ENCODE assay signal across 8 cellular contexts in the genomic region with DNA sequence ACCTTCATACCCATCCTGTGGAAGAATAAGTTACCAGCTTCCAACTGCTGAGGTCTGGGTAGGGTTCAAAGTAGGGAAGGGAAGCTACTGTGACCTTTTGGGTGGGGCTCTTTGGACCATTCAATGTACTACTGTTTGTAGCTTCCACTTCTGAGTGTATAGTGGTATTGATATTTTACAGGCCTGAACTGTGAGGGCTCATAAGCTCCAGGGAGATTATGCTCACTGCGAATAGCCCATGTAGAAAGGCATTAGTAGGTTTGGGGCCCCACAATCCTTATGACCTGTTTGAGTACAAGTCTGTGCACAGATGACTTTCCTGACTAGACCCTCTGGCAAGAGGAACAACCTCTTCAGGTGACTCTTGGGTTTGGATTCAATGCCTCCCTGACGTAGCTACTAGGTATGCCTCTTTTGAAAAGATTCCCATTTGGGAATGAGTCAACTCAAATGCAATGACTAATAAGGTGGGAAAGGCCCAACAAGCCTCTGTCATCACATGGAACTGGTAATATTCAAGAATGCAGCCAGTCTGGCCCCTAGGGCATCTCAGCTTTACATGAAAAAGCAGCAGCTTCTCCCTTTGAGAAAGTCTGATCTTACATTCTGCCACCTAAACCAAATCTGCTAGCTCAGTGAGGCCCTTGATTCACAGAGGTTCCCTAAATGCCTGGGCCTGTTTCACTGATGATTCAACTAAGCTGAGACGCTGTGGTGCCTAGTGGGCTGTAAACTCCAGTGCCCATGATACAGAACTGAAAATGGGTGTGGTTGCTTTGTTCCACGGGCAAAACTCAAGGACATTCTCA.
A peak's percentile ranks its signal among the peaks of the same experiment; 100 is the strongest.
DNase-seq lines count a peak whose midpoint lies in the region; ATAC-seq and TF ChIP-seq lines count a peak whose summit lies in the region.

No MANE protein-coding gene starts in this region.

- no peaks in the 10 kb centered on the region for H3K36me3 ChIP-seq in thoracic aorta

- H3K9me3 ChIP-seq in thoracic aorta = no peaks in the 10 kb centered on the region

- DNase-seq in stimulated activated CD4-positive, alpha-beta T cell treated with anti-CD3 and anti-CD28 coated beads, Interleukin-1b, Interleukin-23, amount 100 ng/mL, for 48 hours = peak; percentile 55
- DNase-seq in stimulated activated CD4-positive, alpha-beta T cell treated with anti-CD3 and anti-CD28 coated beads, Interleukin-4, amount 100 ng/mL, for 4 hours = no peak
- DNase-seq in SW480 (ENCODE audit: low spot score) = peak; percentile 3
- peak; percentile 25 for DNase-seq in germinal center (ENCODE audit: low spot score)
- no peak for DNase-seq in thoracic aorta (ENCODE audit: low spot score)
- DNase-seq in OCI-M1 (lab: John Stamatoyannopoulos, UW) = no peak
- DNase-seq in NCI-H526 treated with DMSO at 0.1 percent for 48 hours (lab: John Stamatoyannopoulos, UW) = no peak

- no peaks in the 10 kb centered on the region for H3K27me3 ChIP-seq in thoracic aorta (replicated peaks; ENCODE audit: insufficient read depth)

- H3K27ac ChIP-seq in thoracic aorta = peak overlapping the region in 1 of 2 donors; percentile 24

- H3K4me1 ChIP-seq in thoracic aorta (ENCODE audit: control insufficient read depth in 1 of 2, low read depth in 2 of 2) = peaks cover 16 to 21% of the 10 kb centered on the region in 2 donors

- ATAC-seq in HG02981 (IDR thresholded peaks at IDR 0.05; ENCODE audit: unreplicated experiment) (peak; percentile 55), thoracic aorta (ENCODE audit: insufficient number of reproducible peaks, low FRiP score, low read depth) (peak; percentile 61)

- no peak for TF ChIP-seq CTCF in thoracic aorta (IDR thresholded peaks at IDR 0.05)

- H3K4me3 ChIP-seq in thoracic aorta = no peak overlapping the region

Comparison
In these comparisons a context has a peak if more than half of its experiments do, and no peak if none do; other contexts are left out.
1. DNase-seq: peak in stimulated activated CD4-positive, alpha-beta T cell treated with anti-CD3 and anti-CD28 coated beads, Interleukin-1b, Interleukin-23, amount 100 ng/mL, for 48 hours (single experiment), SW480 (single experiment) and germinal center (single experiment); none in stimulated activated CD4-positive, alpha-beta T cell treated with anti-CD3 and anti-CD28 coated beads, Interleukin-4, amount 100 ng/mL, for 4 hours (0 of 2), thoracic aorta (single experiment), OCI-M1 (single experiment) and NCI-H526 treated with DMSO at 0.1 percent for 48 hours (single experiment).